ENCODE assay signal across 15 cellular contexts in the genomic region with DNA sequence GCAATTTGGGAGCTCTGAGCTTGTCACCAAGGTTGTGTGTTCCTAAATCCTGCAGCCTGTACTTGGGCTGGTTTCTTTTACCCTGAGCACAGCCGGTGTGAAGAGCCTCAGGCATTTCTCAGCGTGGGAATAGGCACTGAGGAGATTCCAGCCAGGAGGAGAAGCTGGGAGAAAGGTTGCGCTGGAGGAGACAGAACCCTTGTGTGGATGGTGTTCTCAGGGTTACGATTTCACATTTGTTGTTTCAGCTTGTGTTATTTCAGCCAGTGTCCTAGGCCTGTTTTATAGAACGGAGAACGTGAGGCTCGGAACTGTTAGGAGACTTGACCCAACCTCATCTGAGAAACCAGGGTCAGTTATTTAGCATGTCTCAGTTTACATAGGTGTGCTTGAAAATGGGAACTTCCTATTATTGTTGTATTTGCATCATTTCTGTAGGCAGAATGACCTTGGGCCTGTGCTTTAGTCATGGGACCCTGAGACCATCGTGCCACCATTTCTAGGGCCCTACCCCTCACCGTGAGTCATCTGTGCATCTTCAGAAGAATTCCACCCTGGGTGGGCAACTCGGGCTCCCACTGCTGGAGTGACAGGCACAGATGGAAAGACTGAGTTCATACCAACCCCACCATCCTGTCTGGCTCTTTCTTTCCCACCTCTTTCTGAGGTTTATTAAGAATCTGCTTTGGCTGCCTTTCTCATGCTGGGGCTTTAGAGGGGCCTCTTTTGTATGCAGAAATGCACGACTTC.
DNase-seq lines count a peak whose midpoint lies in the region; ATAC-seq and TF ChIP-seq lines count a peak whose summit lies in the region.
"Had no signal": no experiment of that assay in that cellular context is flagged by ENCODE, and none has a peak within 500 bp of the region (broad histone marks: within the 10 kb centered on the region; RNA-seq: fewer than 3 reads in every experiment).

No MANE protein-coding gene starts in this region.

- H3K4me3 ChIP-seq in HUES48 (ENCODE audit: low read depth, low read length) = no peak overlapping the region
- H3K4me3 ChIP-seq: hepatocyte, skin epidermis, thyroid gland had no signal

- peaks cover 3% of the 10 kb centered on the region; the same call in 1 of the 2 replicates for H3K9me3 ChIP-seq in HUES48 (ENCODE audit: control insufficient read depth, insufficient read depth, low read length)
- H3K9me3 ChIP-seq: thyroid gland had no signal

- no peak for TF ChIP-seq CTCF in neural crest cell (conservative IDR thresholded peaks at IDR 0.05)

- no peaks in the 10 kb centered on the region for H3K27me3 ChIP-seq in HUES48 (ENCODE audit: control insufficient read depth, insufficient read depth, low read length)
- H3K27me3 ChIP-seq: hepatocyte, thyroid gland had no signal

- peaks cover 35% of the 10 kb centered on the region for H3K4me1 ChIP-seq in HUES48 (ENCODE audit: control insufficient read depth, insufficient read depth, low read length)

- DNase-seq in NCI-H345 treated with DMSO at 0.1 percent for 48 hours (lab: John Stamatoyannopoulos, UW; ENCODE audit: unreplicated experiment) (peak; percentile 100), NCI-H345 (lab: John Stamatoyannopoulos, UW) (no peak), SKM-1 treated with dmso at 0.1 percent for 144 hours (lab: John Stamatoyannopoulos, UW; ENCODE audit: unreplicated experiment) (peak; percentile 100), neural crest cell (ENCODE audit: low read depth, low spot score) (no peak)
- DNase-seq: activated CD4-positive, CD25-positive, alpha-beta regulatory T cell; RPMI8226; T-helper 1 cell; thyroid gland had no signal

- ATAC-seq in HG03108 (IDR thresholded peaks at IDR 0.05; ENCODE audit: unreplicated experiment) (no peak), GM19324 (IDR thresholded peaks at IDR 0.05; ENCODE audit: low FRiP score, unreplicated experiment) (no peak), HG03521 (IDR thresholded peaks at IDR 0.05; ENCODE audit: unreplicated experiment) (no peak)
- ATAC-seq: activated T-helper 17 cell treated with anti-CD3 and anti-CD28 coated beads, Interleukin-2, amount 50 U/mL, for 72 hours had no signal

- no peak overlapping the region for H3K4me3 Mint-ChIP-seq in neural crest cell
- H3K4me3 Mint-ChIP-seq: activated T-helper 17 cell treated with anti-CD3 and anti-CD28 coated beads, Interleukin-2, amount 50 U/mL, for 72 hours had no signal

- peaks cover 53% of the 10 kb centered on the region for H3K36me3 Mint-ChIP-seq in neural crest cell (ENCODE audit: low read depth)

- H3K9ac ChIP-seq in HUES48 (ENCODE audit: low read depth, low read length) = no peak overlapping the region

- no peaks in the 10 kb centered on the region for H3K36me3 ChIP-seq in HUES48 (ENCODE audit: control insufficient read depth, insufficient read depth, low read length)
- H3K36me3 ChIP-seq: thyroid gland had no signal

- peak overlapping the region; percentile 57 for H3K27ac Mint-ChIP-seq in neural crest cell (ENCODE audit: unreplicated experiment)
- H3K27ac Mint-ChIP-seq: activated T-helper 17 cell treated with anti-CD3 and anti-CD28 coated beads, Interleukin-2, amount 50 U/mL, for 72 hours had no signal

- peak overlapping the region; percentile 50 for H3K27ac ChIP-seq in HUES48 (ENCODE audit: low read depth, low read length)
- H3K27ac ChIP-seq: hepatocyte, skin epidermis, thyroid gland had no signal

- no peaks in the 10 kb centered on the region for H3K27me3 Mint-ChIP-seq in neural crest cell (ENCODE audit: low read depth)
- H3K27me3 Mint-ChIP-seq: activated T-helper 17 cell treated with anti-CD3 and anti-CD28 coated beads, Interleukin-2, amount 50 U/mL, for 72 hours had no signal

- peaks cover 34% of the 10 kb centered on the region for H3K4me1 Mint-ChIP-seq in neural crest cell

- peaks cover 15% of the 10 kb centered on the region for H3K9me3 Mint-ChIP-seq in neural crest cell

Comparison
In these comparisons a context has a peak if more than half of its experiments do, and no peak if none do; other contexts are left out.
1. DNase-seq: peak in NCI-H345 treated with DMSO at 0.1 percent for 48 hours (single experiment) and SKM-1 treated with dmso at 0.1 percent for 144 hours (single experiment); none in NCI-H345 (single experiment) and neural crest cell (single experiment).